Comparison of ENCODE assay signal across 9 cellular contexts in genomic region chr2:236731767-236732580, GRCh38.
A peak's percentile ranks its signal among the peaks of the same experiment; 100 is the strongest.
DNase-seq lines count a peak whose midpoint lies in the region; ATAC-seq and TF ChIP-seq lines count a peak whose summit lies in the region.
"Had no signal": no experiment of that assay in that cellular context is flagged by ENCODE, and none has a peak within 500 bp of the region (broad histone marks: within the 10 kb centered on the region; RNA-seq: fewer than 3 reads in every experiment).

No MANE protein-coding gene starts in this region.

- DNase-seq in HT1080 (ENCODE audit: low read depth): peak; percentile 23
- peak; percentile 61 to 96 for DNase-seq in cardiac fibroblast (ENCODE audit: low read depth in 2 of 2)
- DNase-seq in left colon: peak; percentile 28 to 53
- peak; percentile 63 to 78 for DNase-seq in thyroid gland
- no peak for DNase-seq in activated gamma-delta T cell treated with Interleukin-2 at 50 U/mL for 16 hours
- no peak for DNase-seq in NCI-H1436 treated with DMSO at 0.1 percent for 48 hours (lab: John Stamatoyannopoulos, UW)
- DNase-seq: endodermal cell had no signal

- H3K27me3 ChIP-seq in thyroid gland: no peaks in the 10 kb centered on the region

- no peaks in the 10 kb centered on the region for H3K9me3 ChIP-seq in thyroid gland

- TF ChIP-seq POLR2A in thyroid gland (IDR thresholded peaks at IDR 0.05): no peak

- WGBS in thyroid gland, 2 donors: 63 to 79% methylated on average over 12 of the region's 12 CpGs

- H3K27ac ChIP-seq in thyroid gland: peak overlapping the region; percentile 78 to 80 (median 78)

- no peak for ATAC-seq in left colon
- no peak for ATAC-seq in HG03469 (IDR thresholded peaks at IDR 0.05; ENCODE audit: unreplicated experiment)
- no peak for ATAC-seq in GM21381 (IDR thresholded peaks at IDR 0.05; ENCODE audit: unreplicated experiment)

- peaks cover 28 to 41% of the 10 kb centered on the region in 2 donors for H3K4me1 ChIP-seq in thyroid gland

- intact Hi-C loops in left colon (cut with DNase I, micrococcal nuclease) (no loop called here), thyroid gland (cut with DNase I) (no loop called here)

- TF ChIP-seq CTCF in cardiac fibroblast (IDR thresholded peaks at IDR 0.05; ENCODE audit: low read depth, low read length): no peak
- no peak for TF ChIP-seq CTCF in thyroid gland (IDR thresholded peaks at IDR 0.05)

- H3K4me3 ChIP-seq in cardiac fibroblast (replicated peaks in 1 of 2; ENCODE audit: low read depth in 2 of 2, low read length in 2 of 2) (no peak overlapping the region), thyroid gland (replicated peaks in 1 of 3) (no peak overlapping the region)

- no peaks in the 10 kb centered on the region for H3K36me3 ChIP-seq in thyroid gland

Comparison
In these comparisons a context has a peak if more than half of its experiments do, and no peak if none do; other contexts are left out.
1. DNase-seq: peak in HT1080 (single experiment), cardiac fibroblast (2 of 2), left colon (2 of 2) and thyroid gland (2 of 2); none in activated gamma-delta T cell treated with Interleukin-2 at 50 U/mL for 16 hours (single experiment) and NCI-H1436 treated with DMSO at 0.1 percent for 48 hours (single experiment).